Comparison of ENCODE assay signal across 28 cellular contexts in genomic region chr2:106977707-106978106, GRCh38.
DNase-seq lines count a peak whose midpoint lies in the region; ATAC-seq and TF ChIP-seq lines count a peak whose summit lies in the region.
"Had no signal": no experiment of that assay in that cellular context is flagged by ENCODE, and none has a peak within 500 bp of the region (broad histone marks: within the 10 kb centered on the region; RNA-seq: fewer than 3 reads in every experiment).

No MANE protein-coding gene starts in this region.

- H4K5ac ChIP-seq in IMR-90 (ENCODE audit: low read depth, low read length), result no peak overlapping the region

- no peaks in the 10 kb centered on the region for H3K9me1 ChIP-seq in IMR-90 (ENCODE audit: insufficient read depth, low read length)

- no peaks in the 10 kb centered on the region for H3K4me1 ChIP-seq in IMR-90 (ENCODE audit: control insufficient read depth, insufficient read depth, low read length)
- H3K4me1 ChIP-seq: Peyer's patch, psoas muscle, vagina had no signal

- no peak overlapping the region for H3K4ac ChIP-seq in IMR-90 (ENCODE audit: low read depth, low read length)

- no peak overlapping the region for H3K18ac ChIP-seq in IMR-90 (ENCODE audit: low read depth, low read length)

- no peak overlapping the region for H2BK120ac ChIP-seq in IMR-90 (ENCODE audit: low read depth, low read length)

- H3K23ac ChIP-seq in IMR-90 (ENCODE audit: low read depth, low read length), result no peak overlapping the region

- H3K27me3 Mint-ChIP-seq in brain (no peaks in the 10 kb centered on the region), osteocyte (ENCODE audit: unreplicated experiment) (no peaks in the 10 kb centered on the region)
- H3K27me3 Mint-ChIP-seq: activated CD4-positive, alpha-beta memory T cell treated with anti-CD3 and anti-CD28 coated beads for 36 hours; activated naive CD4-positive, alpha-beta T cell treated with anti-CD3 and anti-CD28 coated beads, Interleukin-2, amount 10 ng/mL, durations not matched to agents 7 days and 5 days; B cell; memory B cell; stimulated activated naive CD8-positive, alpha-beta T cell treated with anti-CD3 and anti-CD28 coated beads, Interleukin-15, Interleukin-2, amounts not matched to agents 100 ng/mL and 50 ng/mL, for 24 hours had no signal

- TF ChIP-seq CTCF in IMR-90 (conservative IDR thresholded peaks at IDR 0.05; ENCODE audit: low read depth, low read length) (no peak), brain (conservative IDR thresholded peaks at IDR 0.05) (no peak), fibroblast of villous mesenchyme (IDR thresholded peaks at IDR 0.05; ENCODE audit: insufficient read depth, low read depth, low read length) (no peak), osteocyte (IDR thresholded peaks at IDR 0.05) (no peak)

- CTCF ChIA-PET in IMR-90 (lab: Yijun Ruan, JAX), result no interaction called here

- H3K9me3 Mint-ChIP-seq in brain, result peaks cover 0 to under 1% (median 0%) of the 10 kb centered on the region in 5 experiments
- H3K9me3 Mint-ChIP-seq in osteocyte (ENCODE audit: unreplicated experiment), result peaks cover 1% of the 10 kb centered on the region
- H3K9me3 Mint-ChIP-seq: activated CD4-positive, alpha-beta memory T cell treated with anti-CD3 and anti-CD28 coated beads for 36 hours; activated naive CD4-positive, alpha-beta T cell treated with anti-CD3 and anti-CD28 coated beads, Interleukin-2, amount 10 ng/mL, durations not matched to agents 7 days and 5 days; CD8-positive, alpha-beta T cell; memory B cell; stimulated activated naive CD8-positive, alpha-beta T cell treated with anti-CD3 and anti-CD28 coated beads, Interleukin-15, Interleukin-2, amounts not matched to agents 100 ng/mL and 50 ng/mL, for 24 hours had no signal

- in situ Hi-C loops in IMR-90 (cut with MboI; ENCODE audit: low sequenced_read_pairs), result no loop called here

- DNase-seq in IMR-90, result peak; percentile 42
- peak; percentile 82 for DNase-seq in fibroblast of villous mesenchyme (ENCODE audit: low read depth)
- DNase-seq in osteocyte (ENCODE audit: extremely low spot score, unreplicated experiment), result no peak
- DNase-seq in ureter (ENCODE audit: low spot score), result no peak
- DNase-seq in activated T-cell treated with anti-CD3 and anti-CD28 coated beads, Interleukin-2, amount 50 U/mL, for 48 hours, result no peak
- DNase-seq: activated CD4-positive, alpha-beta memory T cell treated with anti-CD3 and anti-CD28 coated beads for 36 hours; activated CD8-positive, alpha-beta memory T cell treated with anti-CD3 and anti-CD28 coated beads, Interleukin-2, amount 50 U/mL, for 4 hours; activated naive CD4-positive, alpha-beta T cell treated with anti-CD3 and anti-CD28 coated beads, Interleukin-2, amount 10 ng/mL, durations not matched to agents 7 days and 5 days; amniotic stem cell; CD8-positive, alpha-beta T cell; DMS 273 treated with DMSO at 0.1 percent for 48 hours; head of caudate nucleus; kidney glomerular epithelial cell; NCI-H187 treated with DMSO at 0.1 percent for 48 hours; NCI-H2227 treated with DMSO at 0.1 percent for 48 hours; NCI-H69; Peyer's patch; psoas muscle; T-helper 1 cell had no signal

- no peak overlapping the region for H2AK5ac ChIP-seq in IMR-90 (ENCODE audit: low read depth, low read length)

- no peak overlapping the region for H3K27ac ChIP-seq in IMR-90 (ENCODE audit: insufficient read depth, low read length)
- H3K27ac ChIP-seq: Peyer's patch, psoas muscle, thoracic aorta, vagina had no signal

- POLR2A ChIA-PET in IMR-90 (lab: Charles Lee; ENCODE audit: unreplicated experiment), result no interaction called here

- H3K79me1 ChIP-seq in IMR-90 (ENCODE audit: low read depth in 1 of 2, low read length in 2 of 2), result no peaks in the 10 kb centered on the region

- no peaks in the 10 kb centered on the region for H3K36me3 Mint-ChIP-seq in brain
- H3K36me3 Mint-ChIP-seq in osteocyte (ENCODE audit: unreplicated experiment), result no peaks in the 10 kb centered on the region
- H3K36me3 Mint-ChIP-seq: activated CD4-positive, alpha-beta memory T cell treated with anti-CD3 and anti-CD28 coated beads for 36 hours; activated naive CD4-positive, alpha-beta T cell treated with anti-CD3 and anti-CD28 coated beads, Interleukin-2, amount 10 ng/mL, durations not matched to agents 7 days and 5 days; CD8-positive, alpha-beta T cell; memory B cell had no signal

- ATAC-seq in IMR-90 (ENCODE audit: low read depth), result no peak
- ATAC-seq in GM21576 (IDR thresholded peaks at IDR 0.05; ENCODE audit: unreplicated experiment), result no peak
- ATAC-seq in GM18511 (IDR thresholded peaks at IDR 0.05; ENCODE audit: unreplicated experiment), result no peak
- ATAC-seq: activated CD4-positive, CD25-positive, alpha-beta regulatory T cell treated with anti-CD3 and anti-CD28 coated beads, Interleukin-2, amount 50 U/mL, for 24 hours; CD8-positive, alpha-beta T cell; psoas muscle had no signal

- H4K8ac ChIP-seq in IMR-90 (ENCODE audit: low read depth in 2 of 2, low read length in 2 of 2), result no peak overlapping the region

- H3K9ac ChIP-seq in IMR-90 (ENCODE audit: low read depth, low read length), result no peak overlapping the region

- dilution Hi-C loops in IMR-90 (cut with HindIII; ENCODE audit: low sequenced_read_pairs, unreplicated experiment), result no loop called here

- no peaks in the 10 kb centered on the region for H4K20me1 ChIP-seq in IMR-90 (ENCODE audit: insufficient read depth, low read length)

- no peaks in the 10 kb centered on the region for H3K27me3 ChIP-seq in IMR-90 (ENCODE audit: control insufficient read depth, insufficient read depth, low read length)
- H3K27me3 ChIP-seq: Peyer's patch, vagina had no signal

- no peak overlapping the region for H2AFZ ChIP-seq in IMR-90 (replicated peaks; ENCODE audit: low read length, poor library complexity)

- H3K27ac Mint-ChIP-seq in brain (peak overlapping the region in 3 of 5 experiments; percentile 36 to 84 (median 38)), osteocyte (ENCODE audit: unreplicated experiment) (peak overlapping the region; percentile 91)
- H3K27ac Mint-ChIP-seq: activated CD4-positive, alpha-beta memory T cell treated with anti-CD3 and anti-CD28 coated beads for 36 hours; activated naive CD4-positive, alpha-beta T cell treated with anti-CD3 and anti-CD28 coated beads, Interleukin-2, amount 10 ng/mL, durations not matched to agents 7 days and 5 days; B cell; CD8-positive, alpha-beta T cell; memory B cell; stimulated activated naive CD8-positive, alpha-beta T cell treated with anti-CD3 and anti-CD28 coated beads, Interleukin-15, Interleukin-2, amounts not matched to agents 100 ng/mL and 50 ng/mL, for 24 hours had no signal

- H3K4me2 ChIP-seq in IMR-90 (ENCODE audit: low read depth, low read length), result no peak overlapping the region

- intact Hi-C loops in IMR-90 (cut with micrococcal nuclease), result no loop called here

- no peak overlapping the region for H2BK15ac ChIP-seq in IMR-90 (ENCODE audit: low read depth, low read length)

- H3K36me3 ChIP-seq in IMR-90 (ENCODE audit: control insufficient read depth, insufficient read depth, low read length), result no peaks in the 10 kb centered on the region
- H3K36me3 ChIP-seq: Peyer's patch, thoracic aorta, vagina had no signal

- H3K4me1 Mint-ChIP-seq in brain (peaks cover 20% of the 10 kb centered on the region), osteocyte (ENCODE audit: unreplicated experiment) (peaks cover 80% of the 10 kb centered on the region)
- H3K4me1 Mint-ChIP-seq: activated naive CD4-positive, alpha-beta T cell treated with anti-CD3 and anti-CD28 coated beads, Interleukin-2, amount 10 ng/mL, durations not matched to agents 7 days and 5 days; B cell; memory B cell had no signal

- no peak overlapping the region for H3K14ac ChIP-seq in IMR-90 (replicated peaks; ENCODE audit: low read depth, low read length)

- H3K4me3 Mint-ChIP-seq in brain (no peak overlapping the region), osteocyte (ENCODE audit: unreplicated experiment) (peak overlapping the region; percentile 23)
- H3K4me3 Mint-ChIP-seq: activated CD4-positive, alpha-beta memory T cell treated with anti-CD3 and anti-CD28 coated beads for 36 hours; activated naive CD4-positive, alpha-beta T cell treated with anti-CD3 and anti-CD28 coated beads, Interleukin-2, amount 10 ng/mL, durations not matched to agents 7 days and 5 days; B cell; CD8-positive, alpha-beta T cell; memory B cell; stimulated activated naive CD8-positive, alpha-beta T cell treated with anti-CD3 and anti-CD28 coated beads, Interleukin-15, Interleukin-2, amounts not matched to agents 100 ng/mL and 50 ng/mL, for 24 hours had no signal

- no TSS peak for BruUV-seq in IMR-90 (replicated peaks; lab: Mats Ljungman, UMichigan)

- 0% methylated on average over 1 of the region's 3 CpGs; no CpG with 5 or more reads in 1 of the 2 experiments for WGBS in IMR-90 (ENCODE audit: extremely low coverage in 2 of 2, insufficient read length in 1 of 2), 2 experiments

- H3K9me3 ChIP-seq in IMR-90 (ENCODE audit: control insufficient read depth, insufficient read depth, low read length), result peaks cover 5% of the 10 kb centered on the region; the same call in 1 of the 2 replicates
- H3K9me3 ChIP-seq: Peyer's patch, psoas muscle, thoracic aorta, vagina had no signal

- no peak overlapping the region for H2BK20ac ChIP-seq in IMR-90 (ENCODE audit: low read depth, low read length)

- H3K4me3 ChIP-seq in IMR-90 (ENCODE audit: insufficient read depth, low read depth, low read length) (no peak overlapping the region), fibroblast of villous mesenchyme (ENCODE audit: low read depth, low read length) (no peak overlapping the region)
- H3K4me3 ChIP-seq: Peyer's patch, psoas muscle, thoracic aorta, vagina had no signal

- no peak for TF ChIP-seq RAD21 in IMR-90 (IDR thresholded peaks at IDR 0.05; ENCODE audit: low read length)

- TF ChIP-seq POLR2A in IMR-90 (IDR thresholded peaks at IDR 0.05; ENCODE audit: low read depth, low read length), result no peak

- no peak overlapping the region for H3K56ac ChIP-seq in IMR-90 (ENCODE audit: extremely low read depth, insufficient read depth, low read length)

- no peak overlapping the region for H4K91ac ChIP-seq in IMR-90 (ENCODE audit: insufficient read depth, low read depth, low read length)

- H2BK5ac ChIP-seq in IMR-90 (ENCODE audit: low read depth, low read length, poor library complexity, severe bottlenecking), result no peak overlapping the region

- H2AK9ac ChIP-seq in IMR-90 (replicated peaks; ENCODE audit: low read depth, low read length, poor library complexity), result no peak overlapping the region

TF ChIP-seq in IMR-90, 13 proteins besides CTCF, POLR2A, EP300 and RAD21 (continues in another document):
- TF ChIP-seq SMC3 (IDR thresholded peaks at IDR 0.05; ENCODE audit: low read depth, low read length) (no peak), NFE2L2 (IDR thresholded peaks at IDR 0.05; ENCODE audit: low read depth, low read length) (no peak), USF2 (IDR thresholded peaks at IDR 0.05; ENCODE audit: low read depth, low read length) (no peak), CHD1 (IDR thresholded peaks at IDR 0.05; ENCODE audit: low read depth, low read length) (no peak)

Comparison
In these comparisons a context has a peak if more than half of its experiments do, and no peak if none do; other contexts are left out.
1. DNase-seq: peak in IMR-90 (single experiment) and fibroblast of villous mesenchyme (single experiment); none in osteocyte (single experiment), ureter (single experiment) and activated T-cell treated with anti-CD3 and anti-CD28 coated beads, Interleukin-2, amount 50 U/mL, for 48 hours (0 of 2).